Comparison of ENCODE assay signal across 15 cellular contexts in the genomic region with DNA sequence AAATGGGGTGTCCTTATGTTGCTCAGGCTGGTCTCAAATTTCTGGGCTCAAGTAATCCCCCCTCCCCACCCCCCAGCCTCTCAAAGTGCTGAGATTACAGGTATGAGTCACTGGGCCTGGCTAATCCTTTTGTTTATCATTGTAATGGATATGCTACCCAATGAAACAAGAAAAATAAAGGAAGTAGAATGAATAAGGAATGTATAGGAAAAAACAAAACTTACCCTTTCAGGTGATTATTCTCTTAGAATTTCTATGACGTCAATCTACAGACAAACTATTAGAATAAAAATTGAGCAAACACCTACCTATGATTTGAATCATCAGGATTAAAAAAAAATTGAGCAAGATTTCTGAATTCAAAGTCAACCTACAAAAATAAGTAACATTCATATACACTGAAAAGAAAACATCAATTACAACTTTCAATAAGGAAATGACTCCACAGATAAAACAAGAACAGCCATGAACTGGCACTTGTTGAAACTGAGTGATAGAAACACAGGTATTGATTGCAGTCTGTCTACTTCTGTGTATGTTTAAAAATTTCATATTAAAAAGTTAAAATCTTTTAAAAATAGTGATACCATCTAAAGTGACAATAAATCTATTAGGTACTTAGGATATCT.
"Had no signal": no experiment of that assay in that cellular context is flagged by ENCODE, and none has a peak within 500 bp of the region (broad histone marks: within the 10 kb centered on the region; RNA-seq: fewer than 3 reads in every experiment).

No MANE protein-coding gene starts in this region.

- H3K9me3 ChIP-seq: breast epithelium, colonic mucosa, ovary, tibial artery, vagina had no signal

- H3K27me3 ChIP-seq: breast epithelium, colonic mucosa, ovary, tibial artery, vagina had no signal

- DNase-seq: activated CD4-positive, alpha-beta T cell treated with anti-CD3 and anti-CD28 coated beads for 1 hour; activated CD4-positive, alpha-beta T cell treated with anti-CD3 and anti-CD28 coated beads, Interleukin-2, amount 50 U/mL, for 48 hours; activated CD8-positive, alpha-beta memory T cell treated with anti-CD3 and anti-CD28 coated beads, Interleukin-2, amount 10 ng/mL, durations not matched to agents 7 days and 5 days; activated effector memory CD4-positive, alpha-beta T cell treated with anti-CD3 and anti-CD28 coated beads, Interleukin-2, amount 50 U/mL, for 16 hours; activated T-cell treated with anti-CD3 and anti-CD28 coated beads, Interleukin-2, amount 50 U/mL, for 24 hours; amygdala; effector CD8-positive, alpha-beta T cell; nephron progenitor cell; ovary; tibial artery had no signal

- H3K4me3 ChIP-seq: breast epithelium, colonic mucosa, ovary, tibial artery, vagina had no signal

- H3K36me3 ChIP-seq: breast epithelium, colonic mucosa, ovary, tibial artery, vagina had no signal

- ATAC-seq: activated CD8-positive, alpha-beta memory T cell treated with anti-CD3 and anti-CD28 coated beads, Interleukin-2, amount 10 ng/mL, durations not matched to agents 7 days and 5 days; activated naive CD4-positive, alpha-beta T cell treated with anti-CD3 and anti-CD28 coated beads, Interleukin-2, amount 50 U/mL, for 72 hours had no signal

- H3K27ac ChIP-seq: breast epithelium, colonic mucosa, epithelial cell of prostate, ovary, tibial artery, vagina had no signal

- H3K4me1 ChIP-seq: breast epithelium, vagina had no signal
